1 cellular context compared by ENCODE assay signal in genomic region chr10:60537697-60538096, GRCh38.
TF ChIP-seq lines count a peak whose summit lies in the region.

No MANE protein-coding gene starts in this region.

TF ChIP-seq in HCT116, 20 proteins besides CTCF, POLR2A, EP300 and RAD21 (continued from another document):
- TF ChIP-seq POLR2AphosphoS5 (IDR thresholded peaks at IDR 0.05; ENCODE audit: low read depth, low read length) (no peak), EGR1 (IDR thresholded peaks at IDR 0.05; ENCODE audit: low read depth) (peak; percentile 47; the same call in 1 of the 2 replicates), SRF (IDR thresholded peaks at IDR 0.05; ENCODE audit: low read depth) (peak; percentile 71; the same call in 1 of the 2 replicates), YY1 (IDR thresholded peaks at IDR 0.05; ENCODE audit: extremely low read depth, insufficient replicate concordance, low read depth, low read length) (no peak), SP1 (IDR thresholded peaks at IDR 0.05; ENCODE audit: low read depth) (peak; percentile 66), ZBTB33 (IDR thresholded peaks at IDR 0.05; ENCODE audit: extremely low read depth, insufficient replicate concordance, low read length) (no peak), JUND (IDR thresholded peaks at IDR 0.05) (peak; percentile 85), REST (IDR thresholded peaks at IDR 0.05; ENCODE audit: low read depth) (no peak), CEBPB (IDR thresholded peaks at IDR 0.05; ENCODE audit: low read depth) (no peak; the same call in 1 of the 2 replicates), CBX3 (IDR thresholded peaks at IDR 0.05; ENCODE audit: low read depth) (peak; percentile 58; the same call in 1 of the 2 replicates)
